Comparison of ENCODE assay signal across 6 cellular contexts in genomic region chrX:92692796-92693195, GRCh38.
DNase-seq lines count a peak whose midpoint lies in the region; ATAC-seq, FAIRE-seq and TF ChIP-seq lines count a peak whose summit lies in the region.
"Not testable (repeated sequence)": the region's sequence is repeated elsewhere in the genome, so short reads cannot be mapped to it uniquely, and the experiment has no call there.

No MANE protein-coding gene starts in this region.

- not testable (repeated sequence) for H3K4me1 Mint-ChIP-seq in MCF 10A (ENCODE audit: insufficient read depth, unreplicated experiment)

- H3K27ac Mint-ChIP-seq in MCF 10A (ENCODE audit: low read depth, unreplicated experiment): not testable (repeated sequence)

- not testable (repeated sequence) for H3K4me2 ChIP-seq in MM.1S (ENCODE audit: low read depth, low read length); keratinocyte (ENCODE audit: control insufficient read depth, extremely low read depth, insufficient read depth, low read depth, low read length)

- in situ Hi-C loops in SK-MEL-5 (cut with HindIII; ENCODE audit: low pct_unique_long_range_greater_than_20kb, low sequenced_read_pairs): not testable (repeated sequence)

- H3K4me3 Mint-ChIP-seq in MCF 10A (ENCODE audit: unreplicated experiment): not testable (repeated sequence)

- not testable (repeated sequence) for H3K9me1 ChIP-seq in keratinocyte (ENCODE audit: control insufficient read depth, extremely low read depth, insufficient read depth, low read length)

- BruUV-seq in MCF 10A (replicated peaks; lab: Mats Ljungman, UMichigan): not testable (repeated sequence)

- not testable (repeated sequence) for H3K9me3 Mint-ChIP-seq in MCF 10A (ENCODE audit: unreplicated experiment)

- DNase-seq in MM.1S (peak; percentile 38), RPMI7951 (ENCODE audit: low read depth) (peak; percentile 0), SK-MEL-5 (ENCODE audit: low read depth, low spot score) (peak; percentile 22), MCF 10A (ENCODE audit: unreplicated experiment) (peak; percentile 48), foreskin keratinocyte (peak in 1 of 2 donors; percentile 3)
- DNase-seq in keratinocyte (ENCODE audit: low read depth, low spot score): not testable (repeated sequence)

- H3K4me3 ChIP-seq in MM.1S (ENCODE audit: low read length); keratinocyte (ENCODE audit: control insufficient read depth in 2 of 3, extremely low read depth in 1 of 3, insufficient read depth in 2 of 3, low read depth in 1 of 3, low read length in 3 of 3): not testable (repeated sequence)

- not testable (repeated sequence) for TF ChIP-seq CTCF in MM.1S (IDR thresholded peaks at IDR 0.05; ENCODE audit: low read length); MCF 10A (IDR thresholded peaks at IDR 0.05; ENCODE audit: unreplicated experiment); foreskin keratinocyte (conservative IDR thresholded peaks at IDR 0.05); keratinocyte (optimal IDR thresholded peaks at IDR 0.05 in 1 of 3, IDR thresholded peaks at IDR 0.05 in 1 of 3, conservative IDR thresholded peaks at IDR 0.05 in 1 of 3; ENCODE audit: extremely low read depth in 1 of 3, insufficient read depth in 2 of 3, low read length in 3 of 3)

- not testable (repeated sequence) for H4K20me1 ChIP-seq in MM.1S (ENCODE audit: insufficient read depth, low read length); keratinocyte (ENCODE audit: control insufficient read depth, extremely low read depth, insufficient read depth, low read length)

- not testable (repeated sequence) for H3K9me3 ChIP-seq in MM.1S (replicated peaks; ENCODE audit: insufficient read depth, low read length); keratinocyte (ENCODE audit: control insufficient read depth, low read depth, low read length)

- not testable (repeated sequence) for H2AFZ ChIP-seq in MM.1S (ENCODE audit: low read length); keratinocyte (ENCODE audit: control insufficient read depth, low read length)

- H3K9ac ChIP-seq in MM.1S (ENCODE audit: low read length); keratinocyte (ENCODE audit: control insufficient read depth, extremely low read depth, insufficient read depth, low read length): not testable (repeated sequence)

- H3F3A ChIP-seq in MM.1S (ENCODE audit: insufficient read depth, low read length): not testable (repeated sequence)

- not testable (repeated sequence) for H3K36me3 ChIP-seq in MM.1S (replicated peaks; ENCODE audit: insufficient read depth, low read length); keratinocyte (ENCODE audit: control insufficient read depth in 2 of 2, extremely low read depth in 1 of 2, insufficient read depth in 2 of 2, low read length in 2 of 2)

- intact Hi-C loops in MCF 10A (cut with micrococcal nuclease): not testable (repeated sequence)

- H3K79me2 ChIP-seq in MM.1S (ENCODE audit: low read length); keratinocyte (ENCODE audit: control insufficient read depth, insufficient read depth, low read length): not testable (repeated sequence)

- POLR2A ChIA-PET in MCF 10A (lab: Yijun Ruan, JAX): not testable (repeated sequence)

- FAIRE-seq in keratinocyte (lab: Jason Lieb, UNC): peak; percentile 34

- peak; percentile 55 for ATAC-seq in foreskin keratinocyte

- CTCF ChIA-PET in MCF 10A (lab: Yijun Ruan, JAX): not testable (repeated sequence)

- H3K27me3 Mint-ChIP-seq in MCF 10A (ENCODE audit: insufficient read depth, unreplicated experiment): not testable (repeated sequence)

- dilution Hi-C loops in keratinocyte (cut with MboI; ENCODE audit: extremely low pct_ligation_motif_present, low sequenced_read_pairs): not testable (repeated sequence)

- not testable (repeated sequence) for H3K4me1 ChIP-seq in MM.1S (ENCODE audit: low read length); foreskin keratinocyte; keratinocyte (ENCODE audit: control insufficient read depth, extremely low read depth, insufficient read depth, low read length)

- not testable (repeated sequence) for H3K27ac ChIP-seq in MM.1S (ENCODE audit: low read length); foreskin keratinocyte; keratinocyte (ENCODE audit: control insufficient read depth, insufficient read depth, low read length)

- not testable (repeated sequence) for H3K27me3 ChIP-seq in MM.1S (replicated peaks; ENCODE audit: insufficient read depth, low read length); foreskin keratinocyte; keratinocyte (ENCODE audit: control insufficient read depth, extremely low read depth, insufficient read depth, low read length)

- not testable (repeated sequence) for H3K9me2 ChIP-seq in MM.1S (replicated peaks; ENCODE audit: insufficient read depth, low read length)

- not testable (repeated sequence) for H3K36me3 Mint-ChIP-seq in MCF 10A (ENCODE audit: insufficient read depth, unreplicated experiment)
